Comparison of ENCODE assay signal across 7 cellular contexts in genomic region chr5:14628346-14628745, GRCh38. TPM values are rescaled to one million over a fixed set of nuclear protein-coding genes. Genes with fewer than 3 reads are reported as not detected.
DNase-seq lines count a peak whose midpoint lies in the region; ATAC-seq and TF ChIP-seq lines count a peak whose summit lies in the region.

No MANE protein-coding gene starts in this region.

- H3K4me3 ChIP-seq in HEK293 (ENCODE audit: low read depth, low read length) = no peak overlapping the region
- no peak overlapping the region for H3K4me3 ChIP-seq in aorta (ENCODE audit: low read length in 2 of 2)

- peaks cover 10% of the 10 kb centered on the region for H3K27me3 Mint-ChIP-seq in mesothelial cell of epicardium (ENCODE audit: low read depth)

- DNase-seq in amniotic stem cell (lab: John Stamatoyannopoulos, UW) (peak; percentile 3), mesothelial cell of epicardium (ENCODE audit: low spot score in 2 of 2, unreplicated experiment in 2 of 2) (peak; percentile 51 to 82), aorta (peak; percentile 56 to 79)

- POLR2A ChIA-PET in HEK293 (lab: Yijun Ruan, JAX) = no interaction called here

- H3K4me1 Mint-ChIP-seq in mesothelial cell of epicardium = no peaks in the 10 kb centered on the region

- no peak overlapping the region for H3K4me3 Mint-ChIP-seq in mesothelial cell of epicardium

- H3K36me3 ChIP-seq in HEK293 (ENCODE audit: control insufficient read depth in 2 of 2, insufficient read depth in 1 of 2, low read length in 2 of 2) = no peaks in the 10 kb centered on the region
- H3K36me3 ChIP-seq in aorta (ENCODE audit: control insufficient read depth in 1 of 2, insufficient read depth in 2 of 2, low read length in 1 of 2) = no peaks in the 10 kb centered on the region

- peak; percentile 71 for ATAC-seq in SK-N-SH treated with all-trans-retinoic acid at 6 μM for 48 hours
- no peak for ATAC-seq in aorta (ENCODE audit: low FRiP score)
- ATAC-seq in HG03469 (IDR thresholded peaks at IDR 0.05; ENCODE audit: unreplicated experiment) = no peak
- no peak for ATAC-seq in HG03520 (IDR thresholded peaks at IDR 0.05; ENCODE audit: unreplicated experiment)

- TF ChIP-seq CTCF in HEK293 (tag by site-specific recombination; IDR thresholded peaks at IDR 0.05) (no peak), mesothelial cell of epicardium (IDR thresholded peaks at IDR 0.05; ENCODE audit: unreplicated experiment) (no peak)

- H3K27ac ChIP-seq in HEK293 (ENCODE audit: extremely low read depth, low read depth, low read length) = no peak overlapping the region
- H3K27ac ChIP-seq in aorta (ENCODE audit: low read depth in 1 of 2, low read length in 2 of 2) = no peak overlapping the region

- CTCF ChIA-PET in HEK293 (lab: Yijun Ruan, JAX) = interaction anchor here (0.7 to 1.4 kb wide), 3 partner anchors 21 to 231 kb away, joined by 3 to 6 read pairs (median 4); no protein-coding TSS in a partner anchor

- no peaks in the 10 kb centered on the region for H3K4me1 ChIP-seq in HEK293 (ENCODE audit: control insufficient read depth, insufficient read depth, low read length)
- no peaks in the 10 kb centered on the region for H3K4me1 ChIP-seq in aorta (ENCODE audit: control insufficient read depth in 1 of 2, insufficient read depth in 2 of 2, low read length in 2 of 2)

- 9 to 10% methylated on average over 3 of the region's 3 CpGs for WGBS in aorta, 2 donors

- no peaks in the 10 kb centered on the region for H3K9me3 Mint-ChIP-seq in mesothelial cell of epicardium

- H3K27ac Mint-ChIP-seq in mesothelial cell of epicardium = no peak overlapping the region

- H3K27me3 ChIP-seq in aorta (ENCODE audit: control insufficient read depth in 1 of 2, insufficient read depth in 2 of 2, low read length in 1 of 2) = no peaks in the 10 kb centered on the region

- intact Hi-C loops in aorta (cut with DNase I) = no loop called here

- H3K36me3 Mint-ChIP-seq in mesothelial cell of epicardium = no peaks in the 10 kb centered on the region

- no peaks in the 10 kb centered on the region for H3K9me3 ChIP-seq in HEK293 (ENCODE audit: control insufficient read depth, insufficient read depth, low read depth, low read length)
- no peaks in the 10 kb centered on the region for H3K9me3 ChIP-seq in aorta (ENCODE audit: control insufficient read depth, low read length)

TF ChIP-seq in HEK293, 187 proteins besides CTCF, POLR2A, EP300 and RAD21:
- TF ChIP-seq, protein P1, sequence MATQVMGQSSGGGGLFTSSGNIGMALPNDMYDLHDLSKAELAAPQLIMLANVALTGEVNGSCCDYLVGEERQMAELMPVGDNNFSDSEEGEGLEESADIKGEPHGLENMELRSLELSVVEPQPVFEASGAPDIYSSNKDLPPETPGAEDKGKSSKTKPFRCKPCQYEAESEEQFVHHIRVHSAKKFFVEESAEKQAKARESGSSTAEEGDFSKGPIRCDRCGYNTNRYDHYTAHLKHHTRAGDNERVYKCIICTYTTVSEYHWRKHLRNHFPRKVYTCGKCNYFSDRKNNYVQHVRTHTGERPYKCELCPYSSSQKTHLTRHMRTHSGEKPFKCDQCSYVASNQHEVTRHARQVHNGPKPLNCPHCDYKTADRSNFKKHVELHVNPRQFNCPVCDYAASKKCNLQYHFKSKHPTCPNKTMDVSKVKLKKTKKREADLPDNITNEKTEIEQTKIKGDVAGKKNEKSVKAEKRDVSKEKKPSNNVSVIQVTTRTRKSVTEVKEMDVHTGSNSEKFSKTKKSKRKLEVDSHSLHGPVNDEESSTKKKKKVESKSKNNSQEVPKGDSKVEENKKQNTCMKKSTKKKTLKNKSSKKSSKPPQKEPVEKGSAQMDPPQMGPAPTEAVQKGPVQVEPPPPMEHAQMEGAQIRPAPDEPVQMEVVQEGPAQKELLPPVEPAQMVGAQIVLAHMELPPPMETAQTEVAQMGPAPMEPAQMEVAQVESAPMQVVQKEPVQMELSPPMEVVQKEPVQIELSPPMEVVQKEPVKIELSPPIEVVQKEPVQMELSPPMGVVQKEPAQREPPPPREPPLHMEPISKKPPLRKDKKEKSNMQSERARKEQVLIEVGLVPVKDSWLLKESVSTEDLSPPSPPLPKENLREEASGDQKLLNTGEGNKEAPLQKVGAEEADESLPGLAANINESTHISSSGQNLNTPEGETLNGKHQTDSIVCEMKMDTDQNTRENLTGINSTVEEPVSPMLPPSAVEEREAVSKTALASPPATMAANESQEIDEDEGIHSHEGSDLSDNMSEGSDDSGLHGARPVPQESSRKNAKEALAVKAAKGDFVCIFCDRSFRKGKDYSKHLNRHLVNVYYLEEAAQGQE (tag by site-specific recombination; IDR thresholded peaks at IDR 0.05) = peak; percentile 98
- TF ChIP-seq OSR2 (tag by site-specific recombination; IDR thresholded peaks at IDR 0.05) (no peak), ZSCAN5A (tag by site-specific recombination; IDR thresholded peaks at IDR 0.05) (no peak)
TF ChIP-seq in HEK293: peak in this region for 1.

TF ChIP-seq in SK-N-SH treated with all-trans-retinoic acid at 6 μM for 48 hours, 23 proteins besides CTCF, POLR2A, EP300 and RAD21:
- no peak for TF ChIP-seq ZC3H10 (CRISPR knock-in tag; IDR thresholded peaks at IDR 0.05)
- TF ChIP-seq, protein P2, sequence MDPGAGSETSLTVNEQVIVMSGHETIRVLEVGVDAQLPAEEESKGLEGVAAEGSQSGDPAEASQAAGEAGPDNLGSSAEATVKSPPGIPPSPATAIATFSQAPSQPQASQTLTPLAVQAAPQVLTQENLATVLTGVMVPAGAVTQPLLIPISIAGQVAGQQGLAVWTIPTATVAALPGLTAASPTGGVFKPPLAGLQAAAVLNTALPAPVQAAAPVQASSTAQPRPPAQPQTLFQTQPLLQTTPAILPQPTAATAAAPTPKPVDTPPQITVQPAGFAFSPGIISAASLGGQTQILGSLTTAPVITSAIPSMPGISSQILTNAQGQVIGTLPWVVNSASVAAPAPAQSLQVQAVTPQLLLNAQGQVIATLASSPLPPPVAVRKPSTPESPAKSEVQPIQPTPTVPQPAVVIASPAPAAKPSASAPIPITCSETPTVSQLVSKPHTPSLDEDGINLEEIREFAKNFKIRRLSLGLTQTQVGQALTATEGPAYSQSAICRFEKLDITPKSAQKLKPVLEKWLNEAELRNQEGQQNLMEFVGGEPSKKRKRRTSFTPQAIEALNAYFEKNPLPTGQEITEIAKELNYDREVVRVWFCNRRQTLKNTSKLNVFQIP (CRISPR knock-in tag; IDR thresholded peaks at IDR 0.05; ENCODE audit: borderline replicate concordance, low read depth) = 0 out of 2 replicates have a peak, but pooled peaks have one; percentile 23

RNA-seq across cellular contexts. Expression of gene OTULIN, which starts 36.2 kb away (rescaled TPM):
- total RNA-seq in mesothelial cell of epicardium (25.1 to 28.7 TPM (median 27.4 TPM) in 3 replicates), aorta (10 to 100 TPM; 48.7 to 60.4 TPM)
- 10 to 100 TPM in 1 of 2 donors, 1 to 10 TPM in 1; 8.6 to 12.5 TPM for polyA plus RNA-seq in aorta

RNA-seq across cellular contexts. Expression of gene OTULINL, which starts 46.8 kb away (rescaled TPM):
- 3.0 to 6.6 TPM (median 3.8 TPM) in 3 replicates for total RNA-seq in mesothelial cell of epicardium
- total RNA-seq in aorta = 10 to 100 TPM in 1 of 2 donors, 1 to 10 TPM in 1; 7.6 to 17.6 TPM
- 1 to 10 TPM in 1 of 2 donors, under 1 TPM in 1; 0.69 to 3.5 TPM for polyA plus RNA-seq in aorta

Comparison
In these comparisons a context has a peak if more than half of its experiments do, and no peak if none do; other contexts are left out.
1. DNase-seq: peak in every context shown above with its lines; median percentile 68 in aorta; 66 in mesothelial cell of epicardium; 3 in amniotic stem cell.